Comparison of ENCODE assay signal across 11 cellular contexts in genomic region chr2:239114119-239114581, GRCh38.
DNase-seq lines count a peak whose midpoint lies in the region; ATAC-seq and TF ChIP-seq lines count a peak whose summit lies in the region.
"Had no signal": no experiment of that assay in that cellular context is flagged by ENCODE, and none has a peak within 500 bp of the region (broad histone marks: within the 10 kb centered on the region; RNA-seq: fewer than 3 reads in every experiment).

No MANE protein-coding gene starts in this region.

- TF ChIP-seq CTCF in RWPE1 (conservative IDR thresholded peaks at IDR 0.05; ENCODE audit: low read depth) (no peak), esophagus muscularis mucosa (IDR thresholded peaks at IDR 0.05) (no peak)
- no peak for TF ChIP-seq CTCF in activated CD8-positive, alpha-beta T cell treated with anti-CD3 and anti-CD28 coated beads for 36 hours (IDR thresholded peaks at IDR 0.05)

- H3K4me3 ChIP-seq in esophagus muscularis mucosa: no peak overlapping the region
- H3K4me3 ChIP-seq in muscle layer of duodenum (ENCODE audit: low read depth in 1 of 2, low read length in 2 of 2): no peak overlapping the region

- no peak for ATAC-seq in activated CD8-positive, alpha-beta T cell treated with anti-CD3 and anti-CD28 coated beads for 36 hours

- H3K27me3 ChIP-seq in esophagus muscularis mucosa (no peaks in the 10 kb centered on the region), muscle layer of duodenum (ENCODE audit: low read depth, low read length) (no peaks in the 10 kb centered on the region)

- no peaks in the 10 kb centered on the region for H3K27me3 Mint-ChIP-seq in activated CD8-positive, alpha-beta T cell treated with anti-CD3 and anti-CD28 coated beads for 36 hours
- H3K27me3 Mint-ChIP-seq: CD4-positive, alpha-beta T cell had no signal

- H3K4me1 Mint-ChIP-seq in activated CD8-positive, alpha-beta T cell treated with anti-CD3 and anti-CD28 coated beads for 36 hours (ENCODE audit: low read depth): peaks cover 3% of the 10 kb centered on the region

- peaks cover 2% of the 10 kb centered on the region for H3K36me3 Mint-ChIP-seq in activated CD8-positive, alpha-beta T cell treated with anti-CD3 and anti-CD28 coated beads for 36 hours (ENCODE audit: low read depth)

- H3K36me3 ChIP-seq in esophagus muscularis mucosa (peaks cover 0 to 53% (median 35%) of the 10 kb centered on the region in 4 donors), muscle layer of duodenum (ENCODE audit: control insufficient read depth in 1 of 2, insufficient read depth in 2 of 2, low read length in 2 of 2) (peaks cover 4 to 33% of the 10 kb centered on the region in 2 donors)

- no peak overlapping the region for H3K4me3 Mint-ChIP-seq in activated CD8-positive, alpha-beta T cell treated with anti-CD3 and anti-CD28 coated beads for 36 hours
- H3K4me3 Mint-ChIP-seq: CD4-positive, alpha-beta T cell; T-helper 2 cell treated with Interferon-gamma antibody and Interleukin-4, amounts not matched to agents 5 μg/mL and 100 μg/mL, for 36 hours had no signal

- no peak for TF ChIP-seq EP300 in esophagus muscularis mucosa (IDR thresholded peaks at IDR 0.05)

- POLR2A ChIA-PET in RWPE1 (lab: Yijun Ruan, JAX; ENCODE audit: low non-redundant PET): no interaction called here
- POLR2A ChIA-PET in activated CD8-positive, alpha-beta T cell treated with anti-CD3 and anti-CD28 coated beads for 36 hours (lab: Charles Lee): no interaction called here

- WGBS in esophagus muscularis mucosa: 10% methylated on average over 6 of the region's 9 CpGs

- no peak for TF ChIP-seq POLR2A in esophagus muscularis mucosa (IDR thresholded peaks at IDR 0.05; ENCODE audit: low read depth)

- CTCF ChIA-PET in RWPE1 (lab: Yijun Ruan, JAX): interaction anchor here (0.6 kb wide), 1 partner anchor 19 kb away, joined by 3 read pairs; no protein-coding TSS in a partner anchor
- CTCF ChIA-PET in activated CD8-positive, alpha-beta T cell treated with anti-CD3 and anti-CD28 coated beads for 36 hours (lab: Charles Lee): no interaction called here

- intact Hi-C loops in esophagus muscularis mucosa (cut with DNase I): no loop called here
- intact Hi-C loops in activated CD8-positive, alpha-beta T cell treated with anti-CD3 and anti-CD28 coated beads for 36 hours (cut with micrococcal nuclease): no loop called here
- intact Hi-C loops in head of caudate nucleus (cut with DNase I): no loop called here

- DNase-seq in AG20443 (ENCODE audit: low spot score) (peak; percentile 46), RWPE1 (ENCODE audit: low spot score) (no peak), esophagus muscularis mucosa (ENCODE audit: extremely low spot score) (no peak), head of caudate nucleus (no peak), NCI-H146 (lab: John Stamatoyannopoulos, UW) (no peak), NCI-H2107 (lab: John Stamatoyannopoulos, UW) (no peak)
- no peak for DNase-seq in activated CD8-positive, alpha-beta T cell treated with anti-CD3 and anti-CD28 coated beads for 36 hours
- DNase-seq: CD4-positive, alpha-beta T cell had no signal

- H3K27ac Mint-ChIP-seq in activated CD8-positive, alpha-beta T cell treated with anti-CD3 and anti-CD28 coated beads for 36 hours: no peak overlapping the region
- H3K27ac Mint-ChIP-seq: activated T-helper 2 cell treated with anti-CD3 and anti-CD28 coated beads, Interferon-gamma antibody, Interleukin-2, Interleukin-4, amounts not matched to agents 10 μg/mL and 5 μg/mL and 100 μg/mL, durations not matched to agents 14 hours and 24 hours and 36 hours; CD4-positive, alpha-beta T cell; T-helper 2 cell treated with Interferon-gamma antibody and Interleukin-4, amounts not matched to agents 5 μg/mL and 100 μg/mL, for 36 hours had no signal

- H3K9me3 ChIP-seq in esophagus muscularis mucosa (no peaks in the 10 kb centered on the region), muscle layer of duodenum (ENCODE audit: control insufficient read depth in 1 of 2, low read length in 2 of 2) (no peaks in the 10 kb centered on the region)

- H3K27ac ChIP-seq in RWPE1: peak overlapping the region; percentile 30
- H3K27ac ChIP-seq in esophagus muscularis mucosa (replicated peaks in 1 of 4): peak overlapping the region; percentile 82 to 88 (median 84)
- H3K27ac ChIP-seq in muscle layer of duodenum (ENCODE audit: low read length): peak overlapping the region; percentile 31

- H3K9me3 Mint-ChIP-seq in activated CD8-positive, alpha-beta T cell treated with anti-CD3 and anti-CD28 coated beads for 36 hours: no peaks in the 10 kb centered on the region
- H3K9me3 Mint-ChIP-seq: activated T-helper 2 cell treated with anti-CD3 and anti-CD28 coated beads, Interferon-gamma antibody, Interleukin-2, Interleukin-4, amounts not matched to agents 10 μg/mL and 5 μg/mL and 100 μg/mL, durations not matched to agents 14 hours and 24 hours and 36 hours; CD4-positive, alpha-beta T cell; T-helper 2 cell treated with Interferon-gamma antibody and Interleukin-4, amounts not matched to agents 5 μg/mL and 100 μg/mL, for 36 hours had no signal

- H3K4me1 ChIP-seq in esophagus muscularis mucosa (peaks cover 21 to 65% (median 58%) of the 10 kb centered on the region in 4 donors), muscle layer of duodenum (ENCODE audit: control insufficient read depth in 1 of 2, insufficient read depth in 2 of 2, low read length in 2 of 2) (peaks cover 2 to 43% of the 10 kb centered on the region in 2 donors)

Comparison
In these comparisons a context has a peak if more than half of its experiments do, and no peak if none do; other contexts are left out.
1. H3K27ac ChIP-seq: peak in every context shown above with its lines; median percentile 84 in esophagus muscularis mucosa; 31 in muscle layer of duodenum; 30 in RWPE1.